1 cellular context compared by ENCODE assay signal in genomic region chr7:128236924-128237586, GRCh38.
TF ChIP-seq lines count a peak whose summit lies in the region.

No MANE protein-coding gene starts in this region.

TF ChIP-seq in WTC11, 78 proteins besides CTCF, POLR2A, EP300 and RAD21 (continued from another document):
- TF ChIP-seq, protein P1, sequence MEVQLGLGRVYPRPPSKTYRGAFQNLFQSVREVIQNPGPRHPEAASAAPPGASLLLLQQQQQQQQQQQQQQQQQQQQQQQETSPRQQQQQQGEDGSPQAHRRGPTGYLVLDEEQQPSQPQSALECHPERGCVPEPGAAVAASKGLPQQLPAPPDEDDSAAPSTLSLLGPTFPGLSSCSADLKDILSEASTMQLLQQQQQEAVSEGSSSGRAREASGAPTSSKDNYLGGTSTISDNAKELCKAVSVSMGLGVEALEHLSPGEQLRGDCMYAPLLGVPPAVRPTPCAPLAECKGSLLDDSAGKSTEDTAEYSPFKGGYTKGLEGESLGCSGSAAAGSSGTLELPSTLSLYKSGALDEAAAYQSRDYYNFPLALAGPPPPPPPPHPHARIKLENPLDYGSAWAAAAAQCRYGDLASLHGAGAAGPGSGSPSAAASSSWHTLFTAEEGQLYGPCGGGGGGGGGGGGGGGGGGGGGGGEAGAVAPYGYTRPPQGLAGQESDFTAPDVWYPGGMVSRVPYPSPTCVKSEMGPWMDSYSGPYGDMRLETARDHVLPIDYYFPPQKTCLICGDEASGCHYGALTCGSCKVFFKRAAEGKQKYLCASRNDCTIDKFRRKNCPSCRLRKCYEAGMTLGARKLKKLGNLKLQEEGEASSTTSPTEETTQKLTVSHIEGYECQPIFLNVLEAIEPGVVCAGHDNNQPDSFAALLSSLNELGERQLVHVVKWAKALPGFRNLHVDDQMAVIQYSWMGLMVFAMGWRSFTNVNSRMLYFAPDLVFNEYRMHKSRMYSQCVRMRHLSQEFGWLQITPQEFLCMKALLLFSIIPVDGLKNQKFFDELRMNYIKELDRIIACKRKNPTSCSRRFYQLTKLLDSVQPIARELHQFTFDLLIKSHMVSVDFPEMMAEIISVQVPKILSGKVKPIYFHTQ (CRISPR knock-in tag; IDR thresholded peaks at IDR 0.05): no peak
- TF ChIP-seq PRRX2 (CRISPR knock-in tag; IDR thresholded peaks at IDR 0.05): no peak
- no peak for TF ChIP-seq ERG (CRISPR knock-in tag; IDR thresholded peaks at IDR 0.05)
- TF ChIP-seq ZNF263 (CRISPR knock-in tag; IDR thresholded peaks at IDR 0.05; ENCODE audit: low read depth): no peak
- no peak for TF ChIP-seq NR3C1 (CRISPR knock-in tag; conservative IDR thresholded peaks at IDR 0.05; ENCODE audit: low read depth)
- no peak for TF ChIP-seq GTF2I (CRISPR knock-in tag; conservative IDR thresholded peaks at IDR 0.05)
- TF ChIP-seq HMGXB4 (CRISPR knock-in tag; IDR thresholded peaks at IDR 0.05): no peak
- no peak for TF ChIP-seq RELA (CRISPR knock-in tag; IDR thresholded peaks at IDR 0.05; ENCODE audit: borderline replicate concordance)
- no peak for TF ChIP-seq EMX1 (CRISPR knock-in tag; IDR thresholded peaks at IDR 0.05)
